15 cellular contexts compared by ENCODE assay signal in the genomic region with DNA sequence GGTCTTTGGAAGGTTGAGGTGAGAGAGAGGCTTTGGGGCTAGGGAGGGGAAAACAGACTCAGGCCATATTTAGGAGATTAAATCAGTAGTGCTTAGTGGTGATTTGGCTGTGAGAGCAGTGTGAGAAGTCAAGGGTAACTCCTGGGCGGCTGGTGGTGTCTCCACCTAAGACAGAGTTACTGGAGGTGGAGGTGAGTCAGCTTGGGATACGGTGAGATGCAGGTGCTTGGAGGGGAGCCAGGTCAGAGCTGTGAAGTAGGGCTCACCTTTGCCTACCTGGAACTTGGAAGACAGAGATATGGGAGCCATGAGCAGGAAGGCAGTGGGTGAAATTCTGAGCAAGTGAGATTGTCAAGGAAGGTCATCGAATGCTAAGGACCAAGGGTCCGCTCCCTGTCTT. TPM values are rescaled to one million over a fixed set of nuclear protein-coding genes. Genes with fewer than 3 reads are reported as not detected.
DNase-seq lines count a peak whose midpoint lies in the region; ATAC-seq and TF ChIP-seq lines count a peak whose summit lies in the region.
"Had no signal": no experiment of that assay in that cellular context is flagged by ENCODE, and none has a peak within 500 bp of the region (broad histone marks: within the 10 kb centered on the region; RNA-seq: fewer than 3 reads in every experiment).

No MANE protein-coding gene starts in this region.

- H3K4me3 Mint-ChIP-seq in T-cell: no peak overlapping the region
- H3K4me3 Mint-ChIP-seq: activated CD4-positive, alpha-beta memory T cell treated with anti-CD3 and anti-CD28 coated beads, Interleukin-2, amount 10 ng/mL, durations not matched to agents 7 days and 5 days; natural killer cell had no signal

- POLR2A ChIA-PET in T-cell (lab: Charles Lee): no interaction called here

- peak; percentile 27 for DNase-seq in NCI-H2196 treated with DMSO at 0.1 percent for 48 hours (lab: John Stamatoyannopoulos, UW; ENCODE audit: unreplicated experiment)
- no peak for DNase-seq in adrenal gland
- peak in 1 of 2 donors; percentile 49 for DNase-seq in left lung
- no peak for DNase-seq in NCI-H446 (lab: John Stamatoyannopoulos, UW)
- no peak for DNase-seq in HK-2 (ENCODE audit: unreplicated experiment)
- no peak for DNase-seq in T-cell
- DNase-seq in GM03348 (ENCODE audit: low spot score): no peak
- DNase-seq: activated CD4-positive, alpha-beta memory T cell treated with anti-CD3 and anti-CD28 coated beads, Interleukin-2, amount 10 ng/mL, durations not matched to agents 7 days and 5 days; activated T-cell treated with anti-CD3 and anti-CD28 coated beads, Interleukin-2, amount 50 U/mL, for 48 hours; cerebellar nuclear complex; natural killer cell; NCI-H82; SW 1271 had no signal

- no peak overlapping the region for H3K4me3 ChIP-seq in adrenal gland
- no peak overlapping the region for H3K4me3 ChIP-seq in left lung
- H3K4me3 ChIP-seq in skeletal muscle tissue (ENCODE audit: low read length in 3 of 3): peak overlapping the region in 2 of 3 donors; percentile 1 to 13

- H3K4me1 Mint-ChIP-seq in T-cell: no peaks in the 10 kb centered on the region
- H3K4me1 Mint-ChIP-seq: activated CD4-positive, alpha-beta memory T cell treated with anti-CD3 and anti-CD28 coated beads, Interleukin-2, amount 10 ng/mL, durations not matched to agents 7 days and 5 days had no signal

- H3K27me3 ChIP-seq in adrenal gland (no peaks in the 10 kb centered on the region), left lung (no peaks in the 10 kb centered on the region), skeletal muscle tissue (ENCODE audit: control insufficient read depth in 3 of 3, insufficient read depth in 3 of 3, low read length in 3 of 3) (no peaks in the 10 kb centered on the region)

- TF ChIP-seq CTCF in adrenal gland (IDR thresholded peaks at IDR 0.05) (no peak), left lung (IDR thresholded peaks at IDR 0.05) (no peak)

- intact Hi-C loops in adrenal gland (cut with DNase I) (no loop called here), left lung (cut with DNase I) (no loop called here)

- CTCF ChIA-PET in T-cell (lab: Charles Lee): no interaction called here

- peak overlapping the region in 1 of 3 donors; percentile 66 for H3K9ac ChIP-seq in skeletal muscle tissue (ENCODE audit: low read depth in 1 of 3, low read length in 3 of 3)
- H3K9ac ChIP-seq: KMS-11 had no signal

- H3K36me3 ChIP-seq in adrenal gland (replicated peaks in 1 of 2) (no peaks in the 10 kb centered on the region), left lung (no peaks in the 10 kb centered on the region), skeletal muscle tissue (ENCODE audit: control insufficient read depth in 3 of 3, insufficient read depth in 3 of 3, low read length in 3 of 3) (peaks cover 0 to 2% (median 0%) of the 10 kb centered on the region in 3 donors)

- no peaks in the 10 kb centered on the region for H3K36me3 Mint-ChIP-seq in T-cell
- H3K36me3 Mint-ChIP-seq: natural killer cell had no signal

- no peaks in the 10 kb centered on the region for H3K27me3 Mint-ChIP-seq in T-cell

- H3K4me1 ChIP-seq in adrenal gland (replicated peaks in 1 of 2) (peaks cover 30 to 43% of the 10 kb centered on the region in 2 donors), left lung (peaks cover 5 to 31% of the 10 kb centered on the region in 2 donors), skeletal muscle tissue (ENCODE audit: control insufficient read depth in 3 of 3, insufficient read depth in 3 of 3, low read length in 3 of 3) (peaks cover 25 to 61% (median 55%) of the 10 kb centered on the region in 3 donors)

- 87 to 92% (median 90%) methylated on average over 4 of the region's 4 CpGs for WGBS in adrenal gland, 4 donors

- H3K9me3 ChIP-seq in adrenal gland (replicated peaks in 1 of 3) (no peaks in the 10 kb centered on the region), left lung (no peaks in the 10 kb centered on the region), skeletal muscle tissue (ENCODE audit: control insufficient read depth in 3 of 3, low read length in 3 of 3) (no peaks in the 10 kb centered on the region)

- ATAC-seq in left lung: peak; percentile 70
- ATAC-seq in T-cell (replicated peaks in 1 of 4): no peak
- ATAC-seq: natural killer cell had no signal

- TF ChIP-seq POLR2A in adrenal gland (IDR thresholded peaks at IDR 0.05): no peak

- no peaks in the 10 kb centered on the region for H3K9me3 Mint-ChIP-seq in T-cell
- H3K9me3 Mint-ChIP-seq: activated CD4-positive, alpha-beta memory T cell treated with anti-CD3 and anti-CD28 coated beads, Interleukin-2, amount 10 ng/mL, durations not matched to agents 7 days and 5 days; natural killer cell had no signal

- H3K27ac ChIP-seq in adrenal gland (peak overlapping the region in 3 of 5 donors; percentile 60 to 81 (median 81)), left lung (no peak overlapping the region), skeletal muscle tissue (ENCODE audit: low read depth, low read length) (peak overlapping the region; percentile 87)
- H3K27ac ChIP-seq: KMS-11 had no signal

- no peak overlapping the region for H3K27ac Mint-ChIP-seq in T-cell
- H3K27ac Mint-ChIP-seq: activated CD4-positive, alpha-beta memory T cell treated with anti-CD3 and anti-CD28 coated beads, Interleukin-2, amount 10 ng/mL, durations not matched to agents 7 days and 5 days; natural killer cell had no signal

RNA-seq across cellular contexts. Expression of a gene that starts 24.5 kb away (rescaled TPM):
- total RNA-seq in adrenal gland: 100 to 1,000 TPM in 2 of 8 donors, 10 to 100 TPM in 6; 42.9 to 102 (median 72.1) TPM
- polyA plus RNA-seq in adrenal gland: 10 to 100 TPM; 34.5 to 64.9 (median 53.5) TPM
- total RNA-seq in left lung: 10 to 100 TPM; 77.8 to 96.9 TPM
- 48.0 TPM for total RNA-seq in skeletal muscle tissue
- total RNA-seq in T-cell: 10 to 100 TPM; 15.9 to 36.5 (median 24.9) TPM

Comparison
In these comparisons a context has a peak if more than half of its experiments do, and no peak if none do; other contexts are left out.
1. H3K27ac ChIP-seq: peak in adrenal gland (3 of 5) and skeletal muscle tissue (single experiment); none in left lung (0 of 2).
2. H3K4me3 ChIP-seq: peak in skeletal muscle tissue (2 of 3); none in adrenal gland (0 of 4) and left lung (0 of 2).